ENCODE assay signal across 9 cellular contexts in genomic region chr10:23230582-23230981, GRCh38. TPM values are rescaled to one million over a fixed set of nuclear protein-coding genes. Genes with fewer than 3 reads are reported as not detected.
"Had no signal": no experiment of that assay in that cellular context is flagged by ENCODE, and none has a peak within 500 bp of the region (broad histone marks: within the 10 kb centered on the region; RNA-seq: fewer than 3 reads in every experiment).

No MANE protein-coding gene starts in this region.

- H3K4me2 ChIP-seq: GM23338, KMS-11 had no signal

- H3K4me1 Mint-ChIP-seq: GM23338, H9 had no signal

- H3K4me3 ChIP-seq: GM23338 had no signal

- H3K9ac ChIP-seq: KMS-11 had no signal

- FAIRE-seq: H1, H54, HTR-8/SVneo had no signal

- DNase-seq: H9, HCEC 1CT, KBM-7 had no signal

- H3K4me3 Mint-ChIP-seq: GM23338, H9 had no signal

- H3K27ac ChIP-seq: KMS-11 had no signal

- ATAC-seq: GM23338 had no signal

- H2AFZ ChIP-seq: GM23338 had no signal

- H3K27ac Mint-ChIP-seq: GM23338, H9 had no signal

RNA-seq across cellular contexts. Expression of gene PTF1A, which starts 38.5 kb away (rescaled TPM):
- total RNA-seq: GM23338, H1, H9, HT-29 had no signal
- polyA plus RNA-seq: GM23338, H1 had no signal
